ENCODE assay signal across 27 cellular contexts in genomic region chr2:11901351-11902069, GRCh38.
"Had no signal": no experiment of that assay in that cellular context is flagged by ENCODE, and none has a peak within 500 bp of the region (broad histone marks: within the 10 kb centered on the region; RNA-seq: fewer than 3 reads in every experiment).

No MANE protein-coding gene starts in this region.

- H3K4me3 Mint-ChIP-seq: activated CD8-positive, alpha-beta T cell treated with anti-CD3 and anti-CD28 coated beads for 36 hours; activated T-cell treated with anti-CD3 and anti-CD28 coated beads, Interleukin-2, amount 50 U/mL, for 4 hours; activated T-helper 17 cell treated with anti-CD3 and anti-CD28 coated beads, Interleukin-2, amount 50 U/mL, for 72 hours; nephron; stimulated activated effector memory CD8-positive, alpha-beta T cell treated with anti-CD3 and anti-CD28 coated beads, Interleukin-12 subunit alpha, Interleukin-12 subunit beta, amount 100 ng/mL, for 72 hours; stimulated activated naive CD8-positive, alpha-beta T cell treated with anti-CD3 and anti-CD28 coated beads, Interleukin-15, Interleukin-2, amounts not matched to agents 100 ng/mL and 50 ng/mL, for 24 hours; T-helper 1 cell treated with Interleukin-12 subunit alpha and Interleukin-12 subunit beta and Interleukin-4 antibody, amounts not matched to agents 30 μg/mL and 1 μg/mL, for 36 hours; type B pancreatic cell had no signal

- H3K4me1 ChIP-seq: left ventricle myocardium inferior, prostate gland, sigmoid colon had no signal

- H3K27ac Mint-ChIP-seq: activated CD8-positive, alpha-beta T cell treated with anti-CD3 and anti-CD28 coated beads for 36 hours; activated T-helper 17 cell treated with anti-CD3 and anti-CD28 coated beads, Interleukin-2, amount 50 U/mL, for 72 hours; nephron; stimulated activated effector memory CD8-positive, alpha-beta T cell treated with anti-CD3 and anti-CD28 coated beads, Interleukin-12 subunit alpha, Interleukin-12 subunit beta, amount 100 ng/mL, for 72 hours; stimulated activated naive CD8-positive, alpha-beta T cell treated with anti-CD3 and anti-CD28 coated beads, Interleukin-15, Interleukin-2, amounts not matched to agents 100 ng/mL and 50 ng/mL, for 24 hours; T-helper 1 cell treated with Interleukin-12 subunit alpha and Interleukin-12 subunit beta and Interleukin-4 antibody, amounts not matched to agents 30 μg/mL and 1 μg/mL, for 36 hours; type B pancreatic cell had no signal

- H3K27me3 Mint-ChIP-seq: activated CD8-positive, alpha-beta T cell treated with anti-CD3 and anti-CD28 coated beads for 36 hours; activated T-helper 17 cell treated with anti-CD3 and anti-CD28 coated beads, Interleukin-2, amount 50 U/mL, for 72 hours; stimulated activated naive CD8-positive, alpha-beta T cell treated with anti-CD3 and anti-CD28 coated beads, Interleukin-15, Interleukin-2, amounts not matched to agents 100 ng/mL and 50 ng/mL, for 24 hours; type B pancreatic cell had no signal

- H3K9me3 Mint-ChIP-seq: activated CD8-positive, alpha-beta T cell treated with anti-CD3 and anti-CD28 coated beads for 36 hours; activated T-cell treated with anti-CD3 and anti-CD28 coated beads, Interleukin-2, amount 50 U/mL, for 4 hours; stimulated activated effector memory CD8-positive, alpha-beta T cell treated with anti-CD3 and anti-CD28 coated beads, Interleukin-12 subunit alpha, Interleukin-12 subunit beta, amount 100 ng/mL, for 72 hours; stimulated activated naive CD8-positive, alpha-beta T cell treated with anti-CD3 and anti-CD28 coated beads, Interleukin-15, Interleukin-2, amounts not matched to agents 100 ng/mL and 50 ng/mL, for 24 hours; T-helper 1 cell treated with Interleukin-12 subunit alpha and Interleukin-12 subunit beta and Interleukin-4 antibody, amounts not matched to agents 30 μg/mL and 1 μg/mL, for 36 hours had no signal

- H3K36me3 Mint-ChIP-seq: stimulated activated effector memory CD8-positive, alpha-beta T cell treated with anti-CD3 and anti-CD28 coated beads, Interleukin-12 subunit alpha, Interleukin-12 subunit beta, amount 100 ng/mL, for 72 hours; type B pancreatic cell had no signal

- H3K4me1 Mint-ChIP-seq: activated T-helper 17 cell treated with anti-CD3 and anti-CD28 coated beads, Interleukin-2, amount 50 U/mL, for 72 hours; nephron; stimulated activated effector memory CD8-positive, alpha-beta T cell treated with anti-CD3 and anti-CD28 coated beads, Interleukin-12 subunit alpha, Interleukin-12 subunit beta, amount 100 ng/mL, for 72 hours had no signal

- DNase-seq: activated CD4-positive, alpha-beta T cell treated with anti-CD3 and anti-CD28 coated beads for 1 hour; activated CD4-positive, alpha-beta T cell treated with anti-CD3 and anti-CD28 coated beads, Interleukin-2, amount 50 U/mL, for 1 hour; activated CD8-positive, alpha-beta T cell treated with anti-CD3 and anti-CD28 coated beads for 36 hours; activated gamma-delta T cell treated with Interleukin-2 at 50 U/mL for 16 hours; activated naive CD4-positive, alpha-beta T cell treated with anti-CD3 and anti-CD28 coated beads, Interleukin-2, amount 50 U/mL, for 16 hours; activated T-cell treated with anti-CD3 and anti-CD28 coated beads, Interleukin-2, amount 50 U/mL, for 4 hours; amniotic stem cell; brain microvascular endothelial cell; caudate nucleus; heart right ventricle; left ventricle myocardium inferior; ovary; retina; sigmoid colon; small intestine; stimulated activated CD4-positive, alpha-beta T cell treated with anti-CD3 and anti-CD28 coated beads, Interleukin-4, amount 100 ng/mL, for 24 hours; T1000 had no signal

- H3K4me3 ChIP-seq: heart right ventricle, left ventricle myocardium inferior, lung, ovary, prostate gland, sigmoid colon had no signal

- H3K27me3 ChIP-seq: brain microvascular endothelial cell, heart right ventricle, neutrophil, ovary, sigmoid colon had no signal

- H3K27ac ChIP-seq: brain microvascular endothelial cell, heart right ventricle, left ventricle myocardium inferior, neutrophil, ovary, prostate gland, sigmoid colon had no signal

- H3K9me3 ChIP-seq: heart right ventricle, left ventricle myocardium inferior, neutrophil, ovary, prostate gland, sigmoid colon had no signal

- H3K36me3 ChIP-seq: brain microvascular endothelial cell, heart right ventricle, left ventricle myocardium inferior, neutrophil, ovary, prostate gland, sigmoid colon had no signal

- FAIRE-seq: astrocyte, small intestine had no signal
